Comparison of ENCODE assay signal across 8 cellular contexts in the genomic region with DNA sequence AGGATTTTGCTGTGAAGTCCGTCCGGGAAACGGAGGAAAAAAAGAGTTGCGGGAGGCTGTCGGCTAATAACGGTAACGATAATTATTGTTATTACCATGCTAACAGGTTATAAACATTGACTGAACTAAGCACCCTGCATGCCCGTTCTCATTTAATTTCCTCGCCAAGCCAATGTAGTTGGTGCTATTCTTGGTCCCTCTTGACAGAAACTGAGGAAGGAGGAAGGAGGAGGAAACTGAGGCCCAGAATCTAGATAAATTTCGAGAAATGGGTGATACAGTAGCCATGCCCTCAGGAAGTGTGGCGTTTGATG. TPM values are rescaled to one million over a fixed set of nuclear protein-coding genes. Genes with fewer than 3 reads are reported as not detected.
DNase-seq lines count a peak whose midpoint lies in the region; ATAC-seq and TF ChIP-seq lines count a peak whose summit lies in the region.

No MANE protein-coding gene starts in this region.

- peaks cover 29% of the 10 kb centered on the region for H4K20me1 ChIP-seq in neural progenitor cell (ENCODE audit: low read depth)

- CTCF ChIA-PET in CD4-positive, alpha-beta memory T cell (lab: Charles Lee; ENCODE audit: partially characterized antibody): interaction anchor here (1.6 to 2.7 kb wide), 2 partner anchors 16 to 77 kb away, joined by 4 to 29 read pairs; a partner anchor contains a TSS

- H3K4me3 Mint-ChIP-seq in CD4-positive, alpha-beta memory T cell: no peak overlapping the region
- H3K4me3 Mint-ChIP-seq in neural progenitor cell: no peak overlapping the region

- peak overlapping the region; percentile 65 for H3K9ac ChIP-seq in neural progenitor cell

- no peaks in the 10 kb centered on the region for H3K9me3 ChIP-seq in CD4-positive, alpha-beta memory T cell (ENCODE audit: control insufficient read depth in 1 of 2, low read length in 2 of 2)
- H3K9me3 ChIP-seq in neural progenitor cell (ENCODE audit: low read depth): no peaks in the 10 kb centered on the region

- H3K4me1 Mint-ChIP-seq in CD4-positive, alpha-beta memory T cell: peaks cover 0 to 4% (median 0%) of the 10 kb centered on the region in 4 donors
- peaks cover 5% of the 10 kb centered on the region for H3K4me1 Mint-ChIP-seq in neural progenitor cell

- no peaks in the 10 kb centered on the region for H3K36me3 ChIP-seq in CD4-positive, alpha-beta memory T cell (ENCODE audit: insufficient read depth, low read length)
- peaks cover 2% of the 10 kb centered on the region for H3K36me3 ChIP-seq in neural progenitor cell

- H3K27me3 Mint-ChIP-seq in CD4-positive, alpha-beta memory T cell: no peaks in the 10 kb centered on the region
- no peaks in the 10 kb centered on the region for H3K27me3 Mint-ChIP-seq in neural progenitor cell (ENCODE audit: insufficient read depth, low read depth)

- POLR2A ChIA-PET in CD4-positive, alpha-beta memory T cell (lab: Charles Lee; ENCODE audit: partially characterized antibody): interaction anchor here (1.3 to 2.5 kb wide), 3 partner anchors 16 to 78 kb away, joined by 3 to 16 read pairs (median 11); no protein-coding TSS in a partner anchor

- H3K4me3 ChIP-seq in CD4-positive, alpha-beta memory T cell (ENCODE audit: low read length in 2 of 2): peak overlapping the region; percentile 38 to 72
- H3K4me3 ChIP-seq in dorsolateral prefrontal cortex (peak overlapping the region; percentile 56 to 94 (median 81)), neural progenitor cell (peak overlapping the region; percentile 92)

- no peak for DNase-seq in CD4-positive, alpha-beta memory T cell
- DNase-seq in dorsolateral prefrontal cortex (no peak), neural progenitor cell (ENCODE audit: low spot score) (no peak), NCI-H345 (lab: John Stamatoyannopoulos, UW) (no peak), DMS153 treated with DMSO at 0.1 percent for 48 hours (lab: John Stamatoyannopoulos, UW; ENCODE audit: unreplicated experiment) (no peak)
- DNase-seq in activated effector memory CD4-positive, alpha-beta T cell treated with anti-CD3 and anti-CD28 coated beads, Interleukin-2, amount 50 U/mL, for 16 hours: no peak

- peak overlapping the region; percentile 38 for H3K27ac ChIP-seq in CD4-positive, alpha-beta memory T cell (ENCODE audit: low read depth, low read length)
- peak overlapping the region in 5 of 59 donors; percentile 19 to 81 (median 39) for H3K27ac ChIP-seq in dorsolateral prefrontal cortex
- H3K27ac ChIP-seq in neural progenitor cell: peak overlapping the region; percentile 22

- peak overlapping the region; percentile 79 for H3K4me2 ChIP-seq in neural progenitor cell

- no peaks in the 10 kb centered on the region for H3K9me3 Mint-ChIP-seq in CD4-positive, alpha-beta memory T cell
- H3K9me3 Mint-ChIP-seq in neural progenitor cell: peaks cover 2% of the 10 kb centered on the region

- H3K4me1 ChIP-seq in CD4-positive, alpha-beta memory T cell (ENCODE audit: insufficient read depth, low read length): peaks cover 19% of the 10 kb centered on the region
- peaks cover 11% of the 10 kb centered on the region for H3K4me1 ChIP-seq in neural progenitor cell

- ATAC-seq in HG03175 (IDR thresholded peaks at IDR 0.05; ENCODE audit: unreplicated experiment) (peak; percentile 9), HG03095 (IDR thresholded peaks at IDR 0.05; ENCODE audit: unreplicated experiment) (no peak)

- H3K27ac Mint-ChIP-seq in CD4-positive, alpha-beta memory T cell: no peak overlapping the region
- H3K27ac Mint-ChIP-seq in neural progenitor cell: no peak overlapping the region

- no peaks in the 10 kb centered on the region for H3K27me3 ChIP-seq in CD4-positive, alpha-beta memory T cell (ENCODE audit: insufficient read depth, low read length)
- no peaks in the 10 kb centered on the region for H3K27me3 ChIP-seq in dorsolateral prefrontal cortex
- H3K27me3 ChIP-seq in neural progenitor cell: no peaks in the 10 kb centered on the region

- H3F3A ChIP-seq in neural progenitor cell (ENCODE audit: low read depth): peaks cover 5% of the 10 kb centered on the region

- H3K79me2 ChIP-seq in neural progenitor cell (ENCODE audit: low read depth): peaks cover 58% of the 10 kb centered on the region

- intact Hi-C loops in CD4-positive, alpha-beta memory T cell (cut with micrococcal nuclease): loop anchor here (1.0 kb wide), 1 partner anchor 16 kb away; no protein-coding TSS in a partner anchor
- intact Hi-C loops in dorsolateral prefrontal cortex (cut with DNase I): loop anchor here in 1 of 2 donors (2.0 kb wide), 1 partner anchor 15 kb away; no protein-coding TSS in a partner anchor

- TF ChIP-seq CTCF in dorsolateral prefrontal cortex (IDR thresholded peaks at IDR 0.05 in 54 of 56, conservative IDR thresholded peaks at IDR 0.05 in 2 of 56; ENCODE audit: low read depth in 1 of 56, partially characterized antibody in 56 of 56) (peak in 1 of 56 donors; percentile 1), neural progenitor cell (IDR thresholded peaks at IDR 0.05) (no peak)

- no peaks in the 10 kb centered on the region for H3K36me3 Mint-ChIP-seq in CD4-positive, alpha-beta memory T cell
- H3K36me3 Mint-ChIP-seq in neural progenitor cell: peaks cover 4% of the 10 kb centered on the region

- peak overlapping the region; percentile 83 for H2AFZ ChIP-seq in neural progenitor cell (replicated peaks)

RNA-seq across cellular contexts. Expression of a gene that starts 0.4 kb away (rescaled TPM):
- total RNA-seq in CD4-positive, alpha-beta memory T cell: under 1 TPM; 0.30 to 0.44 TPM
- polyA plus RNA-seq in CD4-positive, alpha-beta memory T cell: under 1 TPM; 0.76 to 0.85 TPM
- total RNA-seq in dorsolateral prefrontal cortex (1 to 10 TPM; 1.1 to 4.1 (median 2.6) TPM), neural progenitor cell (ENCODE audit: low replicate concordance) (226 and 278 TPM in 2 replicates)

RNA-seq across cellular contexts. Expression of a gene that starts 16.8 kb away (rescaled TPM):
- total RNA-seq in CD4-positive, alpha-beta memory T cell: 10 to 100 TPM; 20.3 to 20.8 TPM
- 10 to 100 TPM; 22.8 to 26.1 TPM for polyA plus RNA-seq in CD4-positive, alpha-beta memory T cell
- 100 to 1,000 TPM in 77 of 120 experiments, 10 to 100 TPM in 43; 79.5 to 144 (median 103) TPM for total RNA-seq in dorsolateral prefrontal cortex
- 60.0 and 74.6 TPM in 2 replicates for total RNA-seq in neural progenitor cell (ENCODE audit: low replicate concordance)

Comparison
In these comparisons a context has a peak if more than half of its experiments do, and no peak if none do; other contexts are left out.
1. RNA of a gene that starts 0.4 kb away (total RNA-seq): 226 to 278 TPM in neural progenitor cell; 1.1 to 4.1 TPM in dorsolateral prefrontal cortex and 0.30 to 0.44 TPM in CD4-positive, alpha-beta memory T cell; every median in the first group is over 10 times any median in the second.
2. Peak in every context shown above with its lines, with median percentiles within 50 percentile points of each other: H3K4me3 ChIP-seq.